In genomic region chr19:19644054-19644388, GRCh38 we compare ENCODE assay signal across 8 cellular contexts. TPM values are rescaled to one million over a fixed set of nuclear protein-coding genes. Genes with fewer than 3 reads are reported as not detected.
DNase-seq lines count a peak whose midpoint lies in the region; ATAC-seq, FAIRE-seq and TF ChIP-seq lines count a peak whose summit lies in the region.

No MANE protein-coding gene starts in this region.

- intact Hi-C loops in GM12878 (cut with micrococcal nuclease; ENCODE audit: unreplicated experiment) (loop anchor here (5.0 kb wide), 2 partner anchors 87 to 277 kb away; no protein-coding TSS in a partner anchor), sciatic nerve (cut with DNase I) (no loop called here)

- H3K4me2 ChIP-seq in A549: peak overlapping the region; percentile 97
- H3K4me2 ChIP-seq in GM12878 (ENCODE audit: control insufficient read depth, insufficient read depth): peak overlapping the region; percentile 95; the same call in 1 of the 2 replicates

- no peak overlapping the region for H3K9ac ChIP-seq in HUES48 (ENCODE audit: low read depth, low read length)
- peak overlapping the region; percentile 100 for H3K9ac ChIP-seq in GM12878 (ENCODE audit: control insufficient read depth, insufficient read depth, low read length)
- peak overlapping the region; percentile 91 for H3K9ac ChIP-seq in mucosa of stomach (ENCODE audit: low read length)

- SMC1A ChIA-PET in GM12878 (lab: Charles Lee; ENCODE audit: uncharacterized antibody, unreplicated experiment): interaction anchor here (0.8 to 2.7 kb wide), 4 partner anchors 16 to 112 kb away, joined by 3 to 21 read pairs (median 4); no protein-coding TSS in a partner anchor

- H3K27ac ChIP-seq in A549 (peak overlapping the region in 1 of 2 experiments; percentile 93; a peak in 4 of 6 replicates), HUES48 (ENCODE audit: low read depth, low read length) (peak overlapping the region; percentile 85), GM12878 (ENCODE audit: control insufficient read depth, insufficient read depth) (peak overlapping the region; percentile 99)

- H4K20me1 ChIP-seq in GM12878 (ENCODE audit: control insufficient read depth, insufficient read depth): no peaks in the 10 kb centered on the region; the same call in 1 of the 2 replicates

- WGBS in A549 (ENCODE audit: missing lambda C conversion rate): 0% methylated on average over 3 of the region's 5 CpGs
- 3% methylated on average over 5 of the region's 5 CpGs for WGBS in GM12878 (ENCODE audit: insufficient coverage, insufficient replicate concordance, low lambda C conversion rate, missing lambda C conversion rate)

- no TSS peak for BruUV-seq in GM12878 (replicated peaks; lab: Mats Ljungman, UMichigan)

- H3K36me3 ChIP-seq in HUES48 (ENCODE audit: control insufficient read depth, insufficient read depth, low read length) (peaks cover 45% of the 10 kb centered on the region), GM12878 (ENCODE audit: control insufficient read depth in 2 of 2, insufficient read depth in 2 of 2, low read length in 1 of 2) (peaks cover 14 to 34% of the 10 kb centered on the region in 2 experiments; a peak in 3 of 4 replicates), mucosa of stomach (ENCODE audit: control insufficient read depth, insufficient read depth, low read length) (peaks cover 16% of the 10 kb centered on the region)

- RAD21 ChIA-PET in GM12878 (lab: Charles Lee; ENCODE audit: unreplicated experiment): interaction anchor here (0.5 to 1.7 kb wide), 9 partner anchors 18 to 594 kb away, joined by 3 to 22 read pairs (median 4); partner anchors contain the start of gene ATP13A1

- TF ChIP-seq POLR2A in A549 (IDR thresholded peaks at IDR 0.05; ENCODE audit: low read length) (no peak), GM12878 (IDR thresholded peaks at IDR 0.05; ENCODE audit: low read depth, low read length) (no peak)

- H2AFZ ChIP-seq in GM12878 (ENCODE audit: control insufficient read depth, low read depth, low read length): no peak overlapping the region

- POLR2A ChIA-PET in A549 (lab: Yijun Ruan, JAX) (no interaction called here), GM12878 (lab: Charles Lee) (interaction anchor here (1.2 kb wide), 1 partner anchor 18 kb away, joined by 10 read pairs; no protein-coding TSS in a partner anchor)

- CTCF ChIA-PET in A549 (lab: Yijun Ruan, JAX): interaction anchor here (0.6 to 2.8 kb wide), 22 partner anchors 10 to 237 kb away, joined by 3 to 28 read pairs (median 6); partner anchors contain the start of genes LPAR2, NDUFA13 and YJEFN3
- CTCF ChIA-PET in GM12878 (lab: Yijun Ruan, JAX): interaction anchor here (0.6 to 2.7 kb wide), 17 partner anchors 8 to 128 kb away, joined by 3 to 38 read pairs (median 4); partner anchors contain the start of genes NDUFA13 and TSSK6

- TF ChIP-seq RAD21 in A549 (conservative IDR thresholded peaks at IDR 0.05 in 1 of 2, IDR thresholded peaks at IDR 0.05 in 1 of 2): no peak
- no peak for TF ChIP-seq RAD21 in GM12878 (IDR thresholded peaks at IDR 0.05; ENCODE audit: insufficient read depth, low read depth, low read length)

- H3K9me3 ChIP-seq in A549 (no peaks in the 10 kb centered on the region), HUES48 (ENCODE audit: control insufficient read depth, insufficient read depth, low read length) (no peaks in the 10 kb centered on the region), GM12878 (replicated peaks; ENCODE audit: control insufficient read depth, insufficient read depth, low read length) (no peaks in the 10 kb centered on the region), mucosa of stomach (ENCODE audit: control insufficient read depth, low read length) (no peaks in the 10 kb centered on the region)

- no peak for FAIRE-seq in A549 (lab: Jason Lieb, UNC)
- FAIRE-seq in GM12878 (lab: Jason Lieb, UNC): no peak

- H3K79me2 ChIP-seq in GM12878 (ENCODE audit: control insufficient read depth, insufficient read depth, low read length): peaks cover 19% of the 10 kb centered on the region

- H3K27me3 ChIP-seq in HUES48 (ENCODE audit: control insufficient read depth, insufficient read depth, low read length): no peaks in the 10 kb centered on the region
- no peaks in the 10 kb centered on the region for H3K27me3 ChIP-seq in GM12878 (replicated peaks in 1 of 2; ENCODE audit: control insufficient read depth in 2 of 2, insufficient read depth in 2 of 2, low read length in 1 of 2)
- no peaks in the 10 kb centered on the region for H3K27me3 ChIP-seq in mucosa of stomach (ENCODE audit: control insufficient read depth, insufficient read depth, low read length)

- H3K4me1 ChIP-seq in A549: 0 out of 3 replicates have a peak, but pooled peaks cover 3% of the 10 kb centered on the region
- no peaks in the 10 kb centered on the region for H3K4me1 ChIP-seq in HUES48 (ENCODE audit: control insufficient read depth, insufficient read depth, low read length)
- peaks cover 4% of the 10 kb centered on the region for H3K4me1 ChIP-seq in GM12878 (ENCODE audit: control insufficient read depth, insufficient read depth, low read length)
- H3K4me1 ChIP-seq in mucosa of stomach (ENCODE audit: control insufficient read depth, insufficient read depth, low read length): peaks cover 10% of the 10 kb centered on the region

- TF ChIP-seq CTCF in A549 (IDR thresholded peaks at IDR 0.05) (peak; percentile 10; the same call in 2 of the 3 replicates), GM12878 (IDR thresholded peaks at IDR 0.05 in 2 of 3, conservative IDR thresholded peaks at IDR 0.05 in 1 of 3; ENCODE audit: control insufficient read depth in 2 of 3, extremely low read depth in 1 of 3, insufficient read depth in 1 of 3, low read depth in 3 of 3, low read length in 3 of 3) (no peak)

- in situ Hi-C loops in GM12878 (cut with MboI): loop anchor here (5.0 kb wide), 1 partner anchor 117 kb away; the partner anchor contains the start of gene YJEFN3

- H3K4me3 ChIP-seq in A549 (peak overlapping the region; percentile 62; the same call in 2 of the 3 replicates), HUES48 (ENCODE audit: low read depth, low read length) (no peak overlapping the region), GM12878 (peak overlapping the region; percentile 96), mucosa of stomach (ENCODE audit: low read length) (peak overlapping the region; percentile 66)

- DNase-seq in A549 (ENCODE audit: low read depth in 1 of 2, low spot score in 1 of 2) (no peak), GM12878 (ENCODE audit: low read depth, low spot score) (no peak), NCI-H2107 treated with DMSO at 0.1 percent for 48 hours (lab: John Stamatoyannopoulos, UW; ENCODE audit: unreplicated experiment) (no peak), sciatic nerve (ENCODE audit: low spot score) (no peak)
- no peak for DNase-seq in stimulated activated CD4-positive, alpha-beta T cell treated with anti-CD3 and anti-CD28 coated beads, Interleukin-15, amount 100 ng/mL, for 24 hours

- TF ChIP-seq EP300 in A549 (IDR thresholded peaks at IDR 0.05): no peak
- TF ChIP-seq EP300 in GM12878 (IDR thresholded peaks at IDR 0.05; ENCODE audit: borderline replicate concordance in 1 of 2, control insufficient read depth in 1 of 2, low read depth in 2 of 2, low read length in 2 of 2): no peak

- ATAC-seq in A549: no peak
- no peak for ATAC-seq in GM12878
- no peak for ATAC-seq in GM19397 (IDR thresholded peaks at IDR 0.05; ENCODE audit: unreplicated experiment)
- no peak for ATAC-seq in sciatic nerve

RNA-seq across cellular contexts. Expression of gene GMIP, which starts 0.6 kb away (rescaled TPM):
- polyA plus RNA-seq in A549 (2011; rRNA removed): 1.4 and 1.5 TPM in 2 replicates
- polyA plus RNA-seq in A549 (2012; cell fraction: cytosol; rRNA removed): 2.1 and 2.7 TPM in 2 replicates
- 8.5 and 9.7 TPM in 2 replicates for polyA plus RNA-seq in A549 (2012; cell fraction: nucleus; rRNA removed)
- polyA plus RNA-seq in A549 (2017; fragmentation: RNase III; extraction: RNeasy Plus Mini Kit Qiagen cat#74134 plus additional on column Dnase treatment): 4.1 to 5.1 TPM (median 4.3 TPM) in 3 replicates
- polyA minus RNA-seq in A549 (2011; rRNA and poly(A)+ RNA removed): 1.7 and 2.2 TPM in 2 replicates
- 61.6 and 65.3 TPM in 2 replicates for total RNA-seq in GM12878 (2013; cell fraction: nucleolus; rRNA removed)
- 35.1 and 39.6 TPM in 2 replicates for total RNA-seq in GM12878 (2014; rRNA removed)
- total RNA-seq in GM12878 (2014; rRNA removed; fragmentation: Illumina TruSeq; extraction: Trizol): 10.9 and 11.9 TPM in 2 replicates
- 58.4 and 63.5 TPM in 2 replicates for total RNA-seq in GM12878 (2021)
- polyA plus RNA-seq in GM12878 (2011; ENCODE audit: low read depth): 16.4 TPM
- polyA plus RNA-seq in GM12878 (2011; rRNA removed): 6.0 and 10.0 TPM in 2 replicates
- polyA plus RNA-seq in GM12878 (2011; cell fraction: cytosol; rRNA removed): 14.1 and 15.4 TPM in 2 replicates
- polyA plus RNA-seq in GM12878 (2011; cell fraction: nucleus; rRNA removed): 72.6 and 88.7 TPM in 2 replicates
- 43.1 and 45.9 TPM in 2 replicates for polyA plus RNA-seq in GM12878 (2012)
- 16.3 and 20.0 TPM in 2 replicates for polyA plus RNA-seq in GM12878 (2014; fragmentation: Illumina TruSeq; extraction: Trizol)
- 1 to 10 TPM; 1.5 to 2.8 TPM for polyA plus RNA-seq in GM12878 (2014; fragmentation: Nextera tagmentation; extraction: Ambion mirVana)
- 32.9 and 39.9 TPM in 2 replicates for polyA plus RNA-seq in GM12878 (2014; rRNA removed)
- 10 to 100 TPM; 24.7 to 30.9 TPM for polyA plus RNA-seq in GM12878 (2016; fragmentation: Nextera tagmentation; extraction: Ambion mirVana)
- 17.5 and 19.3 TPM in 2 replicates for polyA minus RNA-seq in GM12878 (2011; rRNA and poly(A)+ RNA removed)
- polyA minus RNA-seq in GM12878 (2011; cell fraction: cytosol; rRNA and poly(A)+ RNA removed): 14.8 and 15.9 TPM in 2 replicates
- polyA minus RNA-seq in GM12878 (2011; cell fraction: nucleus; rRNA and poly(A)+ RNA removed): 14.1 and 26.4 TPM in 2 replicates
- total RNA-seq in sciatic nerve: 16.2 TPM

RNA-seq across cellular contexts. Expression of gene LPAR2, which starts 16.0 kb away (rescaled TPM):
- polyA plus RNA-seq in A549 (2011; rRNA removed) (1.5 and 2.2 TPM in 2 replicates), A549 (2017; fragmentation: RNase III; extraction: RNeasy Plus Mini Kit Qiagen cat#74134 plus additional on column Dnase treatment) (3.8 to 5.2 TPM (median 4.4 TPM) in 3 replicates), GM12878 (2011; rRNA removed) (6.6 and 9.0 TPM in 2 replicates), GM12878 (2014; fragmentation: Illumina TruSeq; extraction: Trizol) (8.6 and 12.6 TPM in 2 replicates), GM12878 (2014; fragmentation: Nextera tagmentation; extraction: Ambion mirVana) (1 to 10 TPM in 1 of 2 experiments, under 1 TPM in 1; 0.98 to 3.2 TPM), GM12878 (2014; rRNA removed) (17.3 and 23.8 TPM in 2 replicates), GM12878 (2016; fragmentation: Nextera tagmentation; extraction: Ambion mirVana) (10 to 100 TPM in 1 of 2 experiments, 1 to 10 TPM in 1; 8.5 to 12.0 TPM)
- polyA plus RNA-seq in A549 (2012; cell fraction: cytosol; rRNA removed): 1.6 and 2.3 TPM in 2 replicates
- polyA plus RNA-seq in A549 (2012; cell fraction: nucleus; rRNA removed): 15.8 and 16.3 TPM in 2 replicates
- polyA minus RNA-seq in A549 (2011; rRNA and poly(A)+ RNA removed): 0.91 and 1.3 TPM in 2 replicates
- total RNA-seq in GM12878 (2013; cell fraction: nucleolus; rRNA removed): 72.5 and 74.5 TPM in 2 replicates
- total RNA-seq in GM12878 (2014; rRNA removed) (9.4 and 11.3 TPM in 2 replicates), GM12878 (2014; rRNA removed; fragmentation: Illumina TruSeq; extraction: Trizol) (5.0 and 6.3 TPM in 2 replicates), GM12878 (2021) (19.0 and 22.9 TPM in 2 replicates), sciatic nerve (11.0 TPM)
- 13.9 TPM for polyA plus RNA-seq in GM12878 (2011; ENCODE audit: low read depth)
- 13.3 and 17.0 TPM in 2 replicates for polyA plus RNA-seq in GM12878 (2011; cell fraction: cytosol; rRNA removed)
- polyA plus RNA-seq in GM12878 (2011; cell fraction: nucleus; rRNA removed): 116 and 130 TPM in 2 replicates
- 19.2 and 19.8 TPM in 2 replicates for polyA plus RNA-seq in GM12878 (2012)
- polyA minus RNA-seq in GM12878 (2011; rRNA and poly(A)+ RNA removed): 6.9 and 11.5 TPM in 2 replicates
- polyA minus RNA-seq in GM12878 (2011; cell fraction: cytosol; rRNA and poly(A)+ RNA removed): 4.7 and 6.7 TPM in 2 replicates
- polyA minus RNA-seq in GM12878 (2011; cell fraction: nucleus; rRNA and poly(A)+ RNA removed): 9.2 and 13.2 TPM in 2 replicates

RNA-seq across cellular contexts. Expression of gene ATP13A1, which starts 19.5 kb away (rescaled TPM):
- polyA plus RNA-seq in A549 (2011; rRNA removed): 10.8 and 13.7 TPM in 2 replicates
- polyA plus RNA-seq in A549 (2012; cell fraction: cytosol; rRNA removed): 37.0 and 39.5 TPM in 2 replicates
- 209 and 289 TPM in 2 replicates for polyA plus RNA-seq in A549 (2012; cell fraction: nucleus; rRNA removed)
- polyA plus RNA-seq in A549 (2017; fragmentation: RNase III; extraction: RNeasy Plus Mini Kit Qiagen cat#74134 plus additional on column Dnase treatment): 24.6 to 30.1 TPM (median 29.9 TPM) in 3 replicates
- 33.3 and 38.6 TPM in 2 replicates for polyA minus RNA-seq in A549 (2011; rRNA and poly(A)+ RNA removed)
- total RNA-seq in GM12878 (2013; cell fraction: nucleolus; rRNA removed): 216 and 273 TPM in 2 replicates
- total RNA-seq in GM12878 (2014; rRNA removed): 33.1 and 38.1 TPM in 2 replicates
- total RNA-seq in GM12878 (2014; rRNA removed; fragmentation: Illumina TruSeq; extraction: Trizol): 12.9 and 17.4 TPM in 2 replicates
- total RNA-seq in GM12878 (2021): 90.3 and 91.0 TPM in 2 replicates
- 23.1 TPM for polyA plus RNA-seq in GM12878 (2011; ENCODE audit: low read depth)
- polyA plus RNA-seq in GM12878 (2011; rRNA removed): 14.0 and 21.4 TPM in 2 replicates
- 32.9 and 38.0 TPM in 2 replicates for polyA plus RNA-seq in GM12878 (2011; cell fraction: cytosol; rRNA removed)
- polyA plus RNA-seq in GM12878 (2011; cell fraction: nucleus; rRNA removed): 424 and 553 TPM in 2 replicates
- 57.4 and 58.7 TPM in 2 replicates for polyA plus RNA-seq in GM12878 (2012)
- polyA plus RNA-seq in GM12878 (2014; fragmentation: Illumina TruSeq; extraction: Trizol): 13.1 and 21.1 TPM in 2 replicates
- polyA plus RNA-seq in GM12878 (2014; fragmentation: Nextera tagmentation; extraction: Ambion mirVana): 1 to 10 TPM in 1 of 2 experiments, under 1 TPM in 1; 0.37 to 1.4 TPM
- 51.7 and 68.6 TPM in 2 replicates for polyA plus RNA-seq in GM12878 (2014; rRNA removed)
- 10 to 100 TPM; 67.8 to 74.3 TPM for polyA plus RNA-seq in GM12878 (2016; fragmentation: Nextera tagmentation; extraction: Ambion mirVana)
- polyA minus RNA-seq in GM12878 (2011; rRNA and poly(A)+ RNA removed): 72.7 and 99.8 TPM in 2 replicates
- polyA minus RNA-seq in GM12878 (2011; cell fraction: cytosol; rRNA and poly(A)+ RNA removed): 31.8 and 45.4 TPM in 2 replicates
- polyA minus RNA-seq in GM12878 (2011; cell fraction: nucleus; rRNA and poly(A)+ RNA removed): 139 and 201 TPM in 2 replicates
- total RNA-seq in sciatic nerve: 53.3 TPM

RNA-seq across cellular contexts. Expression of gene ZNF101, which starts 24.6 kb away (rescaled TPM):
- 5.8 and 7.4 TPM in 2 replicates for polyA plus RNA-seq in A549 (2011; rRNA removed)
- 1.7 and 1.9 TPM in 2 replicates for polyA plus RNA-seq in A549 (2012; cell fraction: cytosol; rRNA removed)
- 1.2 and 2.8 TPM in 2 replicates for polyA plus RNA-seq in A549 (2012; cell fraction: nucleus; rRNA removed)
- 4.1 to 5.2 TPM (median 4.9 TPM) in 3 replicates for polyA plus RNA-seq in A549 (2017; fragmentation: RNase III; extraction: RNeasy Plus Mini Kit Qiagen cat#74134 plus additional on column Dnase treatment)
- polyA minus RNA-seq in A549 (2011; rRNA and poly(A)+ RNA removed): 4.5 and 6.6 TPM in 2 replicates
- total RNA-seq in GM12878 (2013; cell fraction: nucleolus; rRNA removed): 29.0 and 31.2 TPM in 2 replicates
- total RNA-seq in GM12878 (2014; rRNA removed): 16.9 and 20.9 TPM in 2 replicates
- total RNA-seq in GM12878 (2014; rRNA removed; fragmentation: Illumina TruSeq; extraction: Trizol): 25.1 and 28.0 TPM in 2 replicates
- 22.2 and 22.8 TPM in 2 replicates for total RNA-seq in GM12878 (2021)
- polyA plus RNA-seq in GM12878 (2011; ENCODE audit: low read depth): 10.3 TPM
- polyA plus RNA-seq in GM12878 (2011; rRNA removed): 40.5 and 71.0 TPM in 2 replicates
- polyA plus RNA-seq in GM12878 (2011; cell fraction: cytosol; rRNA removed): 15.3 and 15.6 TPM in 2 replicates
- 10.8 and 14.1 TPM in 2 replicates for polyA plus RNA-seq in GM12878 (2011; cell fraction: nucleus; rRNA removed)
- 12.2 and 15.0 TPM in 2 replicates for polyA plus RNA-seq in GM12878 (2012)
- 19.3 and 24.1 TPM in 2 replicates for polyA plus RNA-seq in GM12878 (2014; fragmentation: Illumina TruSeq; extraction: Trizol)
- 10 to 100 TPM; 20.4 to 21.3 TPM for polyA plus RNA-seq in GM12878 (2014; fragmentation: Nextera tagmentation; extraction: Ambion mirVana)
- 15.2 and 15.9 TPM in 2 replicates for polyA plus RNA-seq in GM12878 (2014; rRNA removed)
- 10 to 100 TPM; 16.3 to 17.1 TPM for polyA plus RNA-seq in GM12878 (2016; fragmentation: Nextera tagmentation; extraction: Ambion mirVana)
- 27.3 and 28.5 TPM in 2 replicates for polyA minus RNA-seq in GM12878 (2011; rRNA and poly(A)+ RNA removed)
- 7.6 and 8.9 TPM in 2 replicates for polyA minus RNA-seq in GM12878 (2011; cell fraction: cytosol; rRNA and poly(A)+ RNA removed)
- 7.4 and 13.6 TPM in 2 replicates for polyA minus RNA-seq in GM12878 (2011; cell fraction: nucleus; rRNA and poly(A)+ RNA removed)
- 9.3 TPM for total RNA-seq in sciatic nerve

RNA-seq across cellular contexts. Expression of gene PBX4, which starts 25.5 kb away (rescaled TPM):
- polyA plus RNA-seq in A549 (2011; rRNA removed) (0.41 and 0.70 TPM in 2 replicates), A549 (2017; fragmentation: RNase III; extraction: RNeasy Plus Mini Kit Qiagen cat#74134 plus additional on column Dnase treatment) (0.90 to 1.6 TPM (median 1.4 TPM) in 3 replicates), GM12878 (2011; rRNA removed) (12.6 and 15.8 TPM in 2 replicates), GM12878 (2014; fragmentation: Illumina TruSeq; extraction: Trizol) (1.5 and 3.5 TPM in 2 replicates), GM12878 (2014; fragmentation: Nextera tagmentation; extraction: Ambion mirVana) (under 1 TPM; 0.18 to 0.75 TPM), GM12878 (2014; rRNA removed) (17.3 and 18.8 TPM in 2 replicates), GM12878 (2016; fragmentation: Nextera tagmentation; extraction: Ambion mirVana) (1 to 10 TPM; 2.7 to 4.1 TPM)
- polyA plus RNA-seq in A549 (2012; cell fraction: cytosol; rRNA removed): 2.2 and 2.6 TPM in 2 replicates
- polyA plus RNA-seq in A549 (2012; cell fraction: nucleus; rRNA removed): 11.0 and 12.3 TPM in 2 replicates
- 0.92 and 1.2 TPM in 2 replicates for polyA minus RNA-seq in A549 (2011; rRNA and poly(A)+ RNA removed)
- 65.0 and 68.4 TPM in 2 replicates for total RNA-seq in GM12878 (2013; cell fraction: nucleolus; rRNA removed)
- total RNA-seq in GM12878 (2014; rRNA removed) (7.1 and 10.1 TPM in 2 replicates), GM12878 (2014; rRNA removed; fragmentation: Illumina TruSeq; extraction: Trizol) (3.9 and 4.4 TPM in 2 replicates), GM12878 (2021) (7.7 and 9.6 TPM in 2 replicates), sciatic nerve (5.1 TPM)
- polyA plus RNA-seq in GM12878 (2011; ENCODE audit: low read depth): 1.6 TPM
- 21.2 and 27.3 TPM in 2 replicates for polyA plus RNA-seq in GM12878 (2011; cell fraction: cytosol; rRNA removed)
- polyA plus RNA-seq in GM12878 (2011; cell fraction: nucleus; rRNA removed): 40.2 and 55.3 TPM in 2 replicates
- 6.5 and 8.8 TPM in 2 replicates for polyA plus RNA-seq in GM12878 (2012)
- polyA minus RNA-seq in GM12878 (2011; rRNA and poly(A)+ RNA removed): 12.6 and 18.7 TPM in 2 replicates
- 3.2 and 7.9 TPM in 2 replicates for polyA minus RNA-seq in GM12878 (2011; cell fraction: cytosol; rRNA and poly(A)+ RNA removed)
- polyA minus RNA-seq in GM12878 (2011; cell fraction: nucleus; rRNA and poly(A)+ RNA removed): 11.8 and 20.4 TPM in 2 replicates

Comparison
In these comparisons a context has a peak if more than half of its experiments do, and no peak if none do; other contexts are left out.
1. Of the 24 proteins assayed by ChIP-seq in both GM12878 and A549: peak only in GM12878: none; only in A549: CTCF; in both: none; in neither: 23.